In the genomic region with DNA sequence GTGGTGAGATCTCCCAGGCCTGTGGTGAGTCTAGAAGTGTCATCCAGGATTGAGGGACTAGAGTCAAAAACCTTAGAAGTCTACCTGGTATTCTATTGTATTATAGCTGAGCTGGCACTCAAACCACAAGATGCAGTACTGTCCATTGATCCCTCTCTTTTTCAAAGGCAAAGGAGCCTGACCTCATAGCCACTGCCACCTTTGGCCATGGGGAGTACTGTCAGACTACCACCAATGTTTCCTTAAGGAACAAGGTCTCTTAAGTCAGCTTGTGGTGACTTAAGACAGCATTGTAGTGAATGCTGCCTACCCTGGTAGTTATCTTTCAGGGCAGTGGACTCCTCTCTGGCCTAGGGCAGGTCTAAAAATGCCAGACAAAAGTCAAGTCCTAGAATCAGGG, we compare ENCODE assay signal across 2 cellular contexts.
TF ChIP-seq lines count a peak whose summit lies in the region.

No MANE protein-coding gene starts in this region.

TF ChIP-seq in GM23338, 12 proteins besides CTCF, POLR2A, EP300 and RAD21 (continued from another document):
- TF ChIP-seq EZH2phosphoT487 (IDR thresholded peaks at IDR 0.05; ENCODE audit: unreplicated experiment), result no peak
- TF ChIP-seq, protein P1, sequence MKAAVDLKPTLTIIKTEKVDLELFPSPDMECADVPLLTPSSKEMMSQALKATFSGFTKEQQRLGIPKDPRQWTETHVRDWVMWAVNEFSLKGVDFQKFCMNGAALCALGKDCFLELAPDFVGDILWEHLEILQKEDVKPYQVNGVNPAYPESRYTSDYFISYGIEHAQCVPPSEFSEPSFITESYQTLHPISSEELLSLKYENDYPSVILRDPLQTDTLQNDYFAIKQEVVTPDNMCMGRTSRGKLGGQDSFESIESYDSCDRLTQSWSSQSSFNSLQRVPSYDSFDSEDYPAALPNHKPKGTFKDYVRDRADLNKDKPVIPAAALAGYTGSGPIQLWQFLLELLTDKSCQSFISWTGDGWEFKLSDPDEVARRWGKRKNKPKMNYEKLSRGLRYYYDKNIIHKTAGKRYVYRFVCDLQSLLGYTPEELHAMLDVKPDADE (IDR thresholded peaks at IDR 0.05), result no peak
TF ChIP-seq in GM23338: peak in this region for 0.

TF ChIP-seq in WTC11, 78 proteins besides CTCF, POLR2A, EP300 and RAD21 (continued from another document):
- TF ChIP-seq, protein P2, sequence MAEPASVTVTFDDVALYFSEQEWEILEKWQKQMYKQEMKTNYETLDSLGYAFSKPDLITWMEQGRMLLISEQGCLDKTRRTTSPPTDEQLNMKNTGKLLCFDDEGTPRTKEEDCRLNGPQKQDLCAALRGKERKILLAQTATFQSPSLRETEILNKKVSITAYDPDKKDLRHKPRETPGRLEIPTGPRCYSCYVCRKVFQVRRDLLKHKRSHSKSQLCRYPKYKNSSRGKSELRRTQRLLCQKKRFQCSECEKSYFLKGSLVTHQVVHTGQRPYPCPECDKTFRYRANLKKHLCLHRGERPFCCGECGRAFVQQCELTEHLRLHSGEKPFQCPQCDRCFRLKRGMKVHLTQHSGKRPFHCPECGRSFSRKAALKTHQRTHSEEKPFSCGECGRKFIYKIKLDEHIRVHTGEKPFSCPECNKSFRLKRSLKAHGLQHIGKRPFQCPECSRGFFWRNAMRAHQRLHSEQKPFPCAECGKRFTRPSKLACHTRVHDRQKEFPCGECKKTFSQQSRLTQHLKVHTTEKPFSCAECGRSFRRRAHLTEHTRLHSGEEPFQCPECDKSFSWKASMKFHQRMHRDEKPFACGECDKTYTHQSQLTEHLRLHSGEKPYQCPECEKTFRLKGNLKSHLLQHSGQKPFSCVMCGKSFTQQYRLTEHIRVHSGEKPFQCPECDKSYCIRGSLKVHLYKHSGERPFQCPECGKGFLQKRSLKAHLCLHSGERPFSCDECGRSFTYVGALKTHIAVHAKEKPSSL (CRISPR knock-in tag; conservative IDR thresholded peaks at IDR 0.05), result no peak
- TF ChIP-seq, protein P3, sequence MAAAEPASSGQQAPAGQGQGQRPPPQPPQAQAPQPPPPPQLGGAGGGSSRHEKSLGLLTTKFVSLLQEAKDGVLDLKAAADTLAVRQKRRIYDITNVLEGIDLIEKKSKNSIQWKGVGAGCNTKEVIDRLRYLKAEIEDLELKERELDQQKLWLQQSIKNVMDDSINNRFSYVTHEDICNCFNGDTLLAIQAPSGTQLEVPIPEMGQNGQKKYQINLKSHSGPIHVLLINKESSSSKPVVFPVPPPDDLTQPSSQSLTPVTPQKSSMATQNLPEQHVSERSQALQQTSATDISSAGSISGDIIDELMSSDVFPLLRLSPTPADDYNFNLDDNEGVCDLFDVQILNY (CRISPR knock-in tag; IDR thresholded peaks at IDR 0.05), result no peak
- TF ChIP-seq, protein P4, sequence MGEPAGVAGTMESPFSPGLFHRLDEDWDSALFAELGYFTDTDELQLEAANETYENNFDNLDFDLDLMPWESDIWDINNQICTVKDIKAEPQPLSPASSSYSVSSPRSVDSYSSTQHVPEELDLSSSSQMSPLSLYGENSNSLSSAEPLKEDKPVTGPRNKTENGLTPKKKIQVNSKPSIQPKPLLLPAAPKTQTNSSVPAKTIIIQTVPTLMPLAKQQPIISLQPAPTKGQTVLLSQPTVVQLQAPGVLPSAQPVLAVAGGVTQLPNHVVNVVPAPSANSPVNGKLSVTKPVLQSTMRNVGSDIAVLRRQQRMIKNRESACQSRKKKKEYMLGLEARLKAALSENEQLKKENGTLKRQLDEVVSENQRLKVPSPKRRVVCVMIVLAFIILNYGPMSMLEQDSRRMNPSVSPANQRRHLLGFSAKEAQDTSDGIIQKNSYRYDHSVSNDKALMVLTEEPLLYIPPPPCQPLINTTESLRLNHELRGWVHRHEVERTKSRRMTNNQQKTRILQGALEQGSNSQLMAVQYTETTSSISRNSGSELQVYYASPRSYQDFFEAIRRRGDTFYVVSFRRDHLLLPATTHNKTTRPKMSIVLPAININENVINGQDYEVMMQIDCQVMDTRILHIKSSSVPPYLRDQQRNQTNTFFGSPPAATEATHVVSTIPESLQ (CRISPR knock-in tag; IDR thresholded peaks at IDR 0.05), result no peak
- TF ChIP-seq, protein P5, sequence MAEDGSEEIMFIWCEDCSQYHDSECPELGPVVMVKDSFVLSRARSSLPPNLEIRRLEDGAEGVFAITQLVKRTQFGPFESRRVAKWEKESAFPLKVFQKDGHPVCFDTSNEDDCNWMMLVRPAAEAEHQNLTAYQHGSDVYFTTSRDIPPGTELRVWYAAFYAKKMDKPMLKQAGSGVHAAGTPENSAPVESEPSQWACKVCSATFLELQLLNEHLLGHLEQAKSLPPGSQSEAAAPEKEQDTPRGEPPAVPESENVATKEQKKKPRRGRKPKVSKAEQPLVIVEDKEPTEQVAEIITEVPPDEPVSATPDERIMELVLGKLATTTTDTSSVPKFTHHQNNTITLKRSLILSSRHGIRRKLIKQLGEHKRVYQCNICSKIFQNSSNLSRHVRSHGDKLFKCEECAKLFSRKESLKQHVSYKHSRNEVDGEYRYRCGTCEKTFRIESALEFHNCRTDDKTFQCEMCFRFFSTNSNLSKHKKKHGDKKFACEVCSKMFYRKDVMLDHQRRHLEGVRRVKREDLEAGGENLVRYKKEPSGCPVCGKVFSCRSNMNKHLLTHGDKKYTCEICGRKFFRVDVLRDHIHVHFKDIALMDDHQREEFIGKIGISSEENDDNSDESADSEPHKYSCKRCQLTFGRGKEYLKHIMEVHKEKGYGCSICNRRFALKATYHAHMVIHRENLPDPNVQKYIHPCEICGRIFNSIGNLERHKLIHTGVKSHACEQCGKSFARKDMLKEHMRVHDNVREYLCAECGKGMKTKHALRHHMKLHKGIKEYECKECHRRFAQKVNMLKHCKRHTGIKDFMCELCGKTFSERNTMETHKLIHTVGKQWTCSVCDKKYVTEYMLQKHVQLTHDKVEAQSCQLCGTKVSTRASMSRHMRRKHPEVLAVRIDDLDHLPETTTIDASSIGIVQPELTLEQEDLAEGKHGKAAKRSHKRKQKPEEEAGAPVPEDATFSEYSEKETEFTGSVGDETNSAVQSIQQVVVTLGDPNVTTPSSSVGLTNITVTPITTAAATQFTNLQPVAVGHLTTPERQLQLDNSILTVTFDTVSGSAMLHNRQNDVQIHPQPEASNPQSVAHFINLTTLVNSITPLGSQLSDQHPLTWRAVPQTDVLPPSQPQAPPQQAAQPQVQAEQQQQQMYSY (CRISPR knock-in tag; IDR thresholded peaks at IDR 0.05), result no peak
